Comparison of ENCODE assay signal across 8 cellular contexts in the genomic region with DNA sequence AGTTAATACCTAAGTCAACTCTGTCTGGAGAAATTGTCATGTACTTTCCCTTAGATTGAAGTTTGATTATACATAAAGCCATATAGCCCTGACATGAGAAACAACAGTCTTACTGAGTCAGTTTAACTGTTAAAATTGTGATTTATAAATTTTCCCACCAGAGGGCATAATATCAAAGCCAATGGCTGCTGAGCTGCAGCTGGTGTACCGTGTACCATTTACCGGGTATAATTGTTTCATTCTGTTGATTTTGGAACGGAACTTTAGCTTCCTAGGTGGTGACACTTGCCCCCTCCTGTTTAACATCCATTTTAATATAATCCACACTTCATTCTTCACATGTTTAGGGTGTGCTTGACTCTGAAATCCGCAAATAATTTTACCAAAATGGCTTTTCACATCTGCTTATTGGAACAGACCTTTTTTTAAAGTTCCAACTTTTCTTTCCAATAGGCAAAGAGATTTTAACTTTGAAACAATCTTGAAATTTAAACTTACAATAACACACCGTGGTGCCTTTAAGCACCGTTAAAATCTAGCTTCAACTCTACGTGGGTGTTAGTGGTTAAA.
A peak's percentile ranks its signal among the peaks of the same experiment; 100 is the strongest.
DNase-seq lines count a peak whose midpoint lies in the region; ATAC-seq, FAIRE-seq and TF ChIP-seq lines count a peak whose summit lies in the region.

No MANE protein-coding gene starts in this region.

- intact Hi-C loops in GM12878 (cut with micrococcal nuclease; ENCODE audit: unreplicated experiment) (loop anchor here (1.0 to 5.0 kb wide), 4 partner anchors 57 to 176 kb away; no protein-coding TSS in a partner anchor), stomach (cut with DNase I; ENCODE audit: low total_unique reads) (loop anchor here (10.0 kb wide), 1 partner anchor 179 kb away; no protein-coding TSS in a partner anchor)

- H2AFZ ChIP-seq in GM12878 (ENCODE audit: control insufficient read depth, low read depth, low read length), result peak overlapping the region; percentile 67

- peak; percentile 20 for DNase-seq in Caki2 (ENCODE audit: low read depth)
- DNase-seq in NCI-H446 (lab: John Stamatoyannopoulos, UW), result peak; percentile 61 to 85
- DNase-seq in GM12878 (ENCODE audit: low read depth, low spot score), result no peak
- peak; percentile 3 to 27 (median 9) for DNase-seq in immature natural killer cell
- DNase-seq in stomach, result no peak
- no peak for DNase-seq in activated CD4-positive, alpha-beta T cell treated with anti-CD3 and anti-CD28 coated beads, Interleukin-2, amount 50 U/mL, for 1 hour

- POLR2A ChIA-PET in GM12878 (lab: Charles Lee), result no interaction called here

- no peaks in the 10 kb centered on the region for H3K4me1 ChIP-seq in GM12878 (ENCODE audit: control insufficient read depth, insufficient read depth, low read length)
- H3K4me1 ChIP-seq in stomach, result peaks cover 0 to 13% (median 4%) of the 10 kb centered on the region in 4 donors

- TF ChIP-seq POLR2A in GM12878 (IDR thresholded peaks at IDR 0.05; ENCODE audit: low read depth, low read length) (no peak), stomach (IDR thresholded peaks at IDR 0.05) (no peak)

- FAIRE-seq in GM12878 (lab: Jason Lieb, UNC), result peak; percentile 93

- peak overlapping the region; percentile 34; the same call in 1 of the 2 replicates for H3K4me2 ChIP-seq in GM12878 (ENCODE audit: control insufficient read depth, insufficient read depth)

- no peak overlapping the region for H3K4me3 ChIP-seq in GM12878
- no peak overlapping the region for H3K4me3 ChIP-seq in stomach

- H3K27ac ChIP-seq in GM12878 (ENCODE audit: control insufficient read depth, insufficient read depth) (no peak overlapping the region), stomach (no peak overlapping the region)

- H3K36me3 Mint-ChIP-seq in immature natural killer cell, result no peaks in the 10 kb centered on the region

- SMC1A ChIA-PET in GM12878 (lab: Charles Lee; ENCODE audit: uncharacterized antibody, unreplicated experiment), result interaction anchor here (0.8 to 1.0 kb wide), 2 partner anchors 72 to 110 kb away, joined by 3 read pairs; a partner anchor contains a TSS

- no peaks in the 10 kb centered on the region for H3K27me3 ChIP-seq in GM12878 (replicated peaks in 1 of 2; ENCODE audit: control insufficient read depth in 2 of 2, insufficient read depth in 2 of 2, low read length in 1 of 2)
- H3K27me3 ChIP-seq in stomach, result no peaks in the 10 kb centered on the region

- RAD21 ChIA-PET in GM12878 (lab: Charles Lee; ENCODE audit: unreplicated experiment), result interaction anchor here (0.5 to 1.1 kb wide), 5 partner anchors 76 to 567 kb away, joined by 3 to 4 read pairs (median 3); a partner anchor contains a TSS

- BruUV-seq in GM12878 (replicated peaks; lab: Mats Ljungman, UMichigan), result no TSS peak

- TF ChIP-seq RAD21 in GM12878 (IDR thresholded peaks at IDR 0.05; ENCODE audit: insufficient read depth, low read depth, low read length), result peak; percentile 87

- in situ Hi-C loops in Caki2 (cut with HindIII; ENCODE audit: low pct_unique_long_range_greater_than_20kb, low sequenced_read_pairs), result no loop called here
- in situ Hi-C loops in GM12878 (cut with MboI), result loop anchor here (10.0 kb wide), 1 partner anchor 179 kb away; no protein-coding TSS in a partner anchor

- ATAC-seq in GM19023 (IDR thresholded peaks at IDR 0.05; ENCODE audit: unreplicated experiment) (peak; percentile 95), HG03108 (IDR thresholded peaks at IDR 0.05; ENCODE audit: unreplicated experiment) (peak; percentile 92), GM12878 (peak; percentile 96)

- CTCF ChIA-PET in GM12878 (lab: Yijun Ruan, JAX), result interaction anchor here (0.6 to 2.4 kb wide), 8 partner anchors 58 to 199 kb away, joined by 3 to 7 read pairs (median 3); a partner anchor contains a TSS

- no peaks in the 10 kb centered on the region for H4K20me1 ChIP-seq in GM12878 (ENCODE audit: control insufficient read depth, insufficient read depth)

- H3K79me2 ChIP-seq in GM12878 (ENCODE audit: control insufficient read depth, insufficient read depth, low read length), result no peaks in the 10 kb centered on the region

- H3K36me3 ChIP-seq in GM12878 (ENCODE audit: control insufficient read depth in 2 of 2, insufficient read depth in 2 of 2, low read length in 1 of 2) (no peaks in the 10 kb centered on the region), stomach (no peaks in the 10 kb centered on the region)

- TF ChIP-seq CTCF in GM12878 (IDR thresholded peaks at IDR 0.05 in 2 of 3, conservative IDR thresholded peaks at IDR 0.05 in 1 of 3; ENCODE audit: control insufficient read depth in 2 of 3, extremely low read depth in 1 of 3, insufficient read depth in 1 of 3, low read depth in 3 of 3, low read length in 3 of 3), result peak; percentile 44 to 68 (median 50); a peak in 5 of 6 replicates
- TF ChIP-seq CTCF in stomach (IDR thresholded peaks at IDR 0.05), result peak in 5 of 7 experiments; percentile 7 to 46 (median 28)

- H3K27ac Mint-ChIP-seq in immature natural killer cell, result no peak overlapping the region

- TF ChIP-seq EP300 in GM12878 (IDR thresholded peaks at IDR 0.05; ENCODE audit: borderline replicate concordance in 1 of 2, control insufficient read depth in 1 of 2, low read depth in 2 of 2, low read length in 2 of 2), result no peak
- no peak for TF ChIP-seq EP300 in stomach (IDR thresholded peaks at IDR 0.05)

- no peaks in the 10 kb centered on the region for H3K9me3 Mint-ChIP-seq in immature natural killer cell

- H3K27me3 Mint-ChIP-seq in immature natural killer cell (ENCODE audit: low read depth in 3 of 3), result no peaks in the 10 kb centered on the region

- H3K4me1 Mint-ChIP-seq in immature natural killer cell, result peaks cover 0 to 5% of the 10 kb centered on the region in 2 donors

- H3K9me3 ChIP-seq in GM12878 (replicated peaks; ENCODE audit: control insufficient read depth, insufficient read depth, low read length) (no peaks in the 10 kb centered on the region), stomach (no peaks in the 10 kb centered on the region)

- no peak overlapping the region for H3K9ac ChIP-seq in GM12878 (ENCODE audit: control insufficient read depth, insufficient read depth, low read length)

- WGBS in GM12878 (ENCODE audit: insufficient coverage, insufficient replicate concordance, low lambda C conversion rate, missing lambda C conversion rate), result 30% methylated on average over 7 of the region's 7 CpGs
- WGBS in stomach, 5 donors, result 14 to 26% (median 23%) methylated on average over 7 of the region's 7 CpGs

- H3K4me3 Mint-ChIP-seq in immature natural killer cell, result no peak overlapping the region

TF ChIP-seq in GM12878, 131 proteins besides CTCF, POLR2A, EP300 and RAD21:
- TF ChIP-seq, protein P1, sequence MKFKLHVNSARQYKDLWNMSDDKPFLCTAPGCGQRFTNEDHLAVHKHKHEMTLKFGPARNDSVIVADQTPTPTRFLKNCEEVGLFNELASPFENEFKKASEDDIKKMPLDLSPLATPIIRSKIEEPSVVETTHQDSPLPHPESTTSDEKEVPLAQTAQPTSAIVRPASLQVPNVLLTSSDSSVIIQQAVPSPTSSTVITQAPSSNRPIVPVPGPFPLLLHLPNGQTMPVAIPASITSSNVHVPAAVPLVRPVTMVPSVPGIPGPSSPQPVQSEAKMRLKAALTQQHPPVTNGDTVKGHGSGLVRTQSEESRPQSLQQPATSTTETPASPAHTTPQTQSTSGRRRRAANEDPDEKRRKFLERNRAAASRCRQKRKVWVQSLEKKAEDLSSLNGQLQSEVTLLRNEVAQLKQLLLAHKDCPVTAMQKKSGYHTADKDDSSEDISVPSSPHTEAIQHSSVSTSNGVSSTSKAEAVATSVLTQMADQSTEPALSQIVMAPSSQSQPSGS (IDR thresholded peaks at IDR 0.05; ENCODE audit: low read length), result peak; percentile 19; the same call in 1 of the 2 replicates
- TF ChIP-seq CBX5 (IDR thresholded peaks at IDR 0.05; ENCODE audit: low read depth) (0 out of 2 replicates have a peak, but pooled peaks have one; percentile 28), STAT3 (IDR thresholded peaks at IDR 0.05; ENCODE audit: low read depth, low read length) (no peak), TCF7 (IDR thresholded peaks at IDR 0.05; ENCODE audit: borderline replicate concordance) (peak; percentile 74), YY1 (IDR thresholded peaks at IDR 0.05; ENCODE audit: low read depth, low read length) (peak; percentile 78; the same call in 1 of the 2 replicates), SMC3 (IDR thresholded peaks at IDR 0.05; ENCODE audit: borderline replicate concordance, low read length) (peak; percentile 77; the same call in 1 of the 2 replicates), FOXM1 (IDR thresholded peaks at IDR 0.05; ENCODE audit: low read depth, low read length) (0 out of 2 replicates have a peak, but pooled peaks have one; percentile 33), SIX5 (IDR thresholded peaks at IDR 0.05; ENCODE audit: low read depth, low read length, severe bottlenecking) (no peak)

Comparison
In these comparisons a context has a peak if more than half of its experiments do, and no peak if none do; other contexts are left out.
1. DNase-seq: peak in Caki2 (single experiment), NCI-H446 (2 of 2) and immature natural killer cell (3 of 3); none in GM12878 (single experiment), stomach (single experiment) and activated CD4-positive, alpha-beta T cell treated with anti-CD3 and anti-CD28 coated beads, Interleukin-2, amount 50 U/mL, for 1 hour (single experiment).
2. Peak in every context shown above with its lines, with median percentiles within 50 percentile points of each other: ATAC-seq.